In the genomic region with DNA sequence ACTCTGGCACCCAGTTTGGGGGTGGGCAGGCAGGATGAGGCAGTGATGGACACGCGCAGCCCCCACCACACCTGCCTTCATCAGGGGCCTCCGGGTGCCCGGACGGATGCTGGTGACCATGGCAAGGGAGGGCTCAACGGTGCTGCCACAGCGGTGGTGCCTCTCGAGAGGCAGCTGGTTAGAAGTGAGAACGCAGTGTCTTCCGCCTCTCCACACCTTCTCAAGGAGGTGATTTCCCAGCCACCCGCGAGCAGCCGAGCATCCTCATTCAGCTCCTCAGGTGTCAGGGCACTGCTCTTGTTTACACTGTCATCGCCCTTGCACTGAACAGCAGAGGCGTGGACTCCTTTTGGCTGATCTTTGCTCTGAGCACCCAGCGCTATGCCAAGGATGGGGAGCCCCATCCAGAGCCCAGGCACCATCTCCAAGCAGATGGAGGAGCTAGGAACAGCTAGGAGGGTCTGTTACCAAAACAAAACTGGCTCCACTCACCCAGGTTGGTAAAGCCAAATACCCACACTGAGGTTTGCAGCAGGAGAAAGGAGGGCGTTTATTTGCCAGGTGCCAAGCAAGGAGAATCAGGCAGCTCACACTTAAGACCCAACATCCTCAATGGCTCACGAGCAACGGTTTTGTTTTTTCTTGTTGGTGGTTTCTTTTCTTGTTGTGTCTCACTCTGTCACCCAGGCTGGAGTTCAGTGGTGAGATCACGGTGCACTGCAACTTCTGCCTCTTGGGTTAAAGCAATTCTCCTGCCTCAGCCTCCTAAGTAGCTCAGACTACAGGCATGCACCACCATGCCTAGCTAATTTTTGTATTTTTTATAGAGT, we compare ENCODE assay signal across 10 cellular contexts.
DNase-seq lines count a peak whose midpoint lies in the region; ATAC-seq and TF ChIP-seq lines count a peak whose summit lies in the region.
"Had no signal": no experiment of that assay in that cellular context is flagged by ENCODE, and none has a peak within 500 bp of the region (broad histone marks: within the 10 kb centered on the region; RNA-seq: fewer than 3 reads in every experiment).

No MANE protein-coding gene starts in this region.

- H3K27me3 Mint-ChIP-seq in activated CD4-positive, alpha-beta T cell treated with anti-CD3 and anti-CD28 coated beads, Interleukin-2, amount 10 ng/mL, durations not matched to agents 24 days and 14 days = peaks cover 12% of the 10 kb centered on the region

- H3K4me2 ChIP-seq in DND-41 (ENCODE audit: insufficient read depth, low read length) (no peak overlapping the region), SK-N-SH (no peak overlapping the region)

- H4K20me1 ChIP-seq in DND-41 (ENCODE audit: insufficient read depth, low read length) (no peaks in the 10 kb centered on the region), SK-N-SH (ENCODE audit: insufficient read depth) (no peaks in the 10 kb centered on the region)

- no peaks in the 10 kb centered on the region for H3K9me3 Mint-ChIP-seq in activated CD4-positive, alpha-beta T cell treated with anti-CD3 and anti-CD28 coated beads, Interleukin-2, amount 10 ng/mL, durations not matched to agents 24 days and 14 days

- no peaks in the 10 kb centered on the region for H3K9me2 ChIP-seq in SK-N-SH

- peak overlapping the region; percentile 62 for H3K4me3 Mint-ChIP-seq in activated CD4-positive, alpha-beta T cell treated with anti-CD3 and anti-CD28 coated beads, Interleukin-2, amount 10 ng/mL, durations not matched to agents 24 days and 14 days

- H3K36me3 Mint-ChIP-seq in activated CD4-positive, alpha-beta T cell treated with anti-CD3 and anti-CD28 coated beads, Interleukin-2, amount 10 ng/mL, durations not matched to agents 24 days and 14 days (ENCODE audit: low read depth) = no peaks in the 10 kb centered on the region

- TF ChIP-seq CTCF in DND-41 (IDR thresholded peaks at IDR 0.05; ENCODE audit: borderline replicate concordance, extremely low read depth, low read length, poor library complexity, severe bottlenecking) = no peak
- no peak for TF ChIP-seq CTCF in SK-N-SH (IDR thresholded peaks at IDR 0.05)
- no peak for TF ChIP-seq CTCF in RWPE1 (conservative IDR thresholded peaks at IDR 0.05; ENCODE audit: low read depth)

- H3K27me3 ChIP-seq in DND-41 (ENCODE audit: insufficient read depth, low read length, poor library complexity) = no peaks in the 10 kb centered on the region
- peaks cover 23% of the 10 kb centered on the region for H3K27me3 ChIP-seq in SK-N-SH (ENCODE audit: insufficient read depth)

- H3F3A ChIP-seq in SK-N-SH (replicated peaks; ENCODE audit: insufficient read depth) = no peaks in the 10 kb centered on the region

- H3K4me3 ChIP-seq in DND-41 (ENCODE audit: low read depth in 1 of 2, low read length in 2 of 2) (no peak overlapping the region), SK-N-SH (ENCODE audit: low read depth in 2 of 2, low read length in 1 of 2) (no peak overlapping the region)
- H3K4me3 ChIP-seq: psoas muscle had no signal

- ATAC-seq in DND-41 (ENCODE audit: insufficient read depth, low read depth) = peak; percentile 79
- no peak for ATAC-seq in GM18870 (IDR thresholded peaks at IDR 0.05; ENCODE audit: unreplicated experiment)
- ATAC-seq: psoas muscle had no signal

- H3K79me2 ChIP-seq in DND-41 (ENCODE audit: insufficient read depth, low read length) (no peaks in the 10 kb centered on the region), SK-N-SH (ENCODE audit: insufficient read depth) (no peaks in the 10 kb centered on the region)

- H3K9me3 ChIP-seq in DND-41 (ENCODE audit: insufficient read depth, low read length, severe bottlenecking) (no peaks in the 10 kb centered on the region), SK-N-SH (no peaks in the 10 kb centered on the region)
- H3K9me3 ChIP-seq: psoas muscle had no signal

- no peak for TF ChIP-seq EP300 in SK-N-SH (IDR thresholded peaks at IDR 0.05; ENCODE audit: borderline replicate concordance in 1 of 2, low read depth in 1 of 2, low read length in 1 of 2)

- peaks cover 15% of the 10 kb centered on the region for H3K4me1 Mint-ChIP-seq in activated CD4-positive, alpha-beta T cell treated with anti-CD3 and anti-CD28 coated beads, Interleukin-2, amount 10 ng/mL, durations not matched to agents 24 days and 14 days

- H2AFZ ChIP-seq in DND-41 (ENCODE audit: low read depth, low read length) (no peak overlapping the region), SK-N-SH (ENCODE audit: low read depth) (no peak overlapping the region)

- H3K27ac Mint-ChIP-seq in activated CD4-positive, alpha-beta T cell treated with anti-CD3 and anti-CD28 coated beads, Interleukin-2, amount 10 ng/mL, durations not matched to agents 24 days and 14 days = peak overlapping the region; percentile 85

- H3K4me1 ChIP-seq in DND-41 (ENCODE audit: insufficient read depth, low read length) (peaks cover 6% of the 10 kb centered on the region; the same call in 1 of the 2 replicates), SK-N-SH (ENCODE audit: control insufficient read depth in 1 of 2, insufficient read depth in 2 of 2, low read depth in 1 of 2, low read length in 1 of 2) (peaks cover 16 to 43% of the 10 kb centered on the region in 2 experiments)
- H3K4me1 ChIP-seq: psoas muscle had no signal

- no peak overlapping the region for H3K9ac ChIP-seq in DND-41 (ENCODE audit: low read depth, low read length)
- H3K9ac ChIP-seq in SK-N-SH = no peak overlapping the region

- POLR2A ChIA-PET in SK-N-SH (lab: Yijun Ruan, JAX) = interaction anchor here (1.8 kb wide), 1 partner anchor 174 kb away, joined by 5 read pairs; a partner anchor contains a TSS
- POLR2A ChIA-PET in RWPE1 (lab: Yijun Ruan, JAX; ENCODE audit: low non-redundant PET) = no interaction called here

- DNase-seq in DND-41 (peak; percentile 37), posterior vena cava (ENCODE audit: low spot score) (no peak), SK-N-SH (no peak), RWPE1 (ENCODE audit: low spot score) (no peak)
- DNase-seq in activated CD4-positive, alpha-beta T cell treated with anti-CD3 and anti-CD28 coated beads, Interleukin-2, amount 10 ng/mL, durations not matched to agents 24 days and 14 days = peak; percentile 90
- DNase-seq in activated naive CD4-positive, alpha-beta T cell treated with anti-CD3 and anti-CD28 coated beads, Interleukin-2, amount 50 U/mL, for 16 hours = peak; percentile 56
- peak; percentile 66 for DNase-seq in stimulated activated CD4-positive, alpha-beta T cell treated with anti-CD3 and anti-CD28 coated beads, Interleukin-4, amount 100 ng/mL, for 24 hours

- intact Hi-C loops in activated CD4-positive, alpha-beta T cell treated with anti-CD3 and anti-CD28 coated beads, Interleukin-2, amount 10 ng/mL, durations not matched to agents 24 days and 14 days (cut with micrococcal nuclease) = loop anchor here (5.0 kb wide), 1 partner anchor 98 kb away; no protein-coding TSS in a partner anchor
- intact Hi-C loops in posterior vena cava (cut with DNase I) = no loop called here

- WGBS in SK-N-SH (ENCODE audit: low lambda C conversion rate) = 78% methylated on average over 18 of the region's 20 CpGs

- no peak for TF ChIP-seq RAD21 in SK-N-SH (IDR thresholded peaks at IDR 0.05; ENCODE audit: low read length)

- no peak overlapping the region for H3K27ac ChIP-seq in DND-41 (ENCODE audit: low read length)
- no peak overlapping the region for H3K27ac ChIP-seq in SK-N-SH (ENCODE audit: low read depth in 2 of 2, low read length in 1 of 2)
- no peak overlapping the region for H3K27ac ChIP-seq in RWPE1
- H3K27ac ChIP-seq: psoas muscle, VCaP had no signal

- CTCF ChIA-PET in SK-N-SH (lab: Yijun Ruan, JAX) (interaction anchor here (1.1 to 1.2 kb wide), 2 partner anchors 19 to 109 kb away, joined by 3 read pairs; no protein-coding TSS in a partner anchor), RWPE1 (lab: Yijun Ruan, JAX) (no interaction called here)

- H3K36me3 ChIP-seq in DND-41 (ENCODE audit: insufficient read depth, low read length) = no peaks in the 10 kb centered on the region
- H3K36me3 ChIP-seq in SK-N-SH (replicated peaks in 1 of 2; ENCODE audit: control insufficient read depth in 1 of 2, insufficient read depth in 2 of 2, low read length in 1 of 2) = no peaks in the 10 kb centered on the region

TF ChIP-seq in SK-N-SH, 30 proteins besides CTCF, POLR2A, EP300 and RAD21 (continues in another document):
- no peak for TF ChIP-seq CHD2 (IDR thresholded peaks at IDR 0.05; ENCODE audit: low read length, partially characterized antibody)
- TF ChIP-seq YY1 (IDR thresholded peaks at IDR 0.05; ENCODE audit: low read depth) = no peak
- no peak for TF ChIP-seq NFIC (IDR thresholded peaks at IDR 0.05; ENCODE audit: borderline replicate concordance)
- no peak for TF ChIP-seq RFX5 (IDR thresholded peaks at IDR 0.05; ENCODE audit: low read length)
- TF ChIP-seq MEF2A (IDR thresholded peaks at IDR 0.05; ENCODE audit: borderline replicate concordance, low read depth) = no peak
- no peak for TF ChIP-seq JUND (IDR thresholded peaks at IDR 0.05)
- TF ChIP-seq SIN3A (IDR thresholded peaks at IDR 0.05; ENCODE audit: borderline replicate concordance, low read depth, low read length) = no peak
- TF ChIP-seq, protein P1, sequence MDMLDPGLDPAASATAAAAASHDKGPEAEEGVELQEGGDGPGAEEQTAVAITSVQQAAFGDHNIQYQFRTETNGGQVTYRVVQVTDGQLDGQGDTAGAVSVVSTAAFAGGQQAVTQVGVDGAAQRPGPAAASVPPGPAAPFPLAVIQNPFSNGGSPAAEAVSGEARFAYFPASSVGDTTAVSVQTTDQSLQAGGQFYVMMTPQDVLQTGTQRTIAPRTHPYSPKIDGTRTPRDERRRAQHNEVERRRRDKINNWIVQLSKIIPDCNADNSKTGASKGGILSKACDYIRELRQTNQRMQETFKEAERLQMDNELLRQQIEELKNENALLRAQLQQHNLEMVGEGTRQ (IDR thresholded peaks at IDR 0.05; ENCODE audit: borderline replicate concordance, low read depth, low read length) = no peak
- TF ChIP-seq NRF1 (IDR thresholded peaks at IDR 0.05; ENCODE audit: low read depth, low read length) = no peak
- no peak for TF ChIP-seq RXRA (IDR thresholded peaks at IDR 0.05; ENCODE audit: borderline replicate concordance, low read depth)
- no peak for TF ChIP-seq FOXJ3 (CRISPR knock-in tag; IDR thresholded peaks at IDR 0.05)
- no peak for TF ChIP-seq TAF1 (IDR thresholded peaks at IDR 0.05; ENCODE audit: borderline replicate concordance, low read depth, low read length)
- TF ChIP-seq EZH2phosphoT487 (IDR thresholded peaks at IDR 0.05; ENCODE audit: borderline replicate concordance, low read depth) = no peak
- TF ChIP-seq GATA2 (CRISPR knock-in tag; IDR thresholded peaks at IDR 0.05) = no peak
- no peak for TF ChIP-seq TEAD4 (IDR thresholded peaks at IDR 0.05; ENCODE audit: borderline replicate concordance, insufficient read depth)

Comparison
In these comparisons a context has a peak if more than half of its experiments do, and no peak if none do; other contexts are left out.
1. DNase-seq: peak in DND-41 (single experiment), activated CD4-positive, alpha-beta T cell treated with anti-CD3 and anti-CD28 coated beads, Interleukin-2, amount 10 ng/mL, durations not matched to agents 24 days and 14 days (single experiment), activated naive CD4-positive, alpha-beta T cell treated with anti-CD3 and anti-CD28 coated beads, Interleukin-2, amount 50 U/mL, for 16 hours (single experiment) and stimulated activated CD4-positive, alpha-beta T cell treated with anti-CD3 and anti-CD28 coated beads, Interleukin-4, amount 100 ng/mL, for 24 hours (single experiment); none in posterior vena cava (single experiment), SK-N-SH (single experiment) and RWPE1 (single experiment).